ENCODE assay signal across 15 cellular contexts in the genomic region with DNA sequence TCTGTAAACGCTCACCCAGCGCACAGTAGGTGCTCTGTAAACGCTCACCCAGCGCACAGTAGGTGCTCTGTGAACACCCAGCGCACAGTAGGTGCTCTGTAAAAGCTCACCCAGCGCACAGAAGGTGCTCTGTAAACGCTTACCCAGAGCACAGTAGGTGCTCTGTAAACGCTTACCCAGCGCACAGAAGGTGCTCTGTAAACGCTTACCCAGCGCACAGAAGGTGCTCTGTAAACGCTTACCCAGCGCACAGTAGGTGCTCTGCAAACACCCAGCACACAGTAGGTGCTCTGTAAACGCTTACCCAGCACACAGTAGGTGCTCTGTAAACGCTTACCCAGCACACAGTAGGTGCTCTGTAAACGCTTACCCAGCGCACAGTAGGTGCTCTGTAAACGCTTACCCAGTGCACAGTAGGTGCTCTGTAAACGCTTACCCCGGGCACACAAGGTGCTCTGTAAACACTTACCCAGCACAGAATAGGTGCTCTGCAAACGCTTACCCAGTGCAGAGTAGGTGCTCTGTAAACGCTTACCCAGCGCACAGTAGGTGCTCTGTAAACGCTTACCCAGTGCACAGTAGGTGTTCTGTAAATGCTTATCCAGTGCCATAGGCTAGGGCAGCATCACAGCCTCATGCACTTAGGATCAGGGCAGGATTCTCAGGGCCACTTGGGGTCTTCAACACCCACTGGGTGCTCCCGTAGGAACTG. TPM values are rescaled to one million over a fixed set of nuclear protein-coding genes. Genes with fewer than 3 reads are reported as not detected.
DNase-seq lines count a peak whose midpoint lies in the region; ATAC-seq and TF ChIP-seq lines count a peak whose summit lies in the region.
"Not testable (repeated sequence)": the region's sequence is repeated elsewhere in the genome, so short reads cannot be mapped to it uniquely, and the experiment has no call there.
"Had no signal": no experiment of that assay in that cellular context is flagged by ENCODE, and none has a peak within 500 bp of the region (broad histone marks: within the 10 kb centered on the region; RNA-seq: fewer than 3 reads in every experiment).

No MANE protein-coding gene starts in this region.

- not testable (repeated sequence) for H3K27ac Mint-ChIP-seq in activated CD4-positive, alpha-beta T cell treated with anti-CD3 and anti-CD28 coated beads, Interleukin-2, amount 10 ng/mL, durations not matched to agents 24 days and 14 days; activated naive CD8-positive, alpha-beta T cell treated with anti-CD3 and anti-CD28 coated beads, Interleukin-2, amount 50 U/mL, for 24 hours; stimulated activated naive B cell treated with anti-CD40 and anti-IgM and Interleukin-4, amounts not matched to agents 10 μg/mL and 1 μg/mL and 100 μg/mL, for 72 hours

- ATAC-seq in activated naive CD8-positive, alpha-beta T cell treated with anti-CD3 and anti-CD28 coated beads, Interleukin-2, amount 50 U/mL, for 24 hours, result peak; percentile 7
- ATAC-seq in stimulated activated naive B cell treated with anti-CD40 and anti-IgM and Interleukin-4, amounts not matched to agents 10 μg/mL and 1 μg/mL and 100 μg/mL, for 72 hours (replicated peaks), result peak; percentile 50 to 55

- H3K27me3 Mint-ChIP-seq in activated CD4-positive, alpha-beta T cell treated with anti-CD3 and anti-CD28 coated beads, Interleukin-2, amount 10 ng/mL, durations not matched to agents 24 days and 14 days; activated naive CD8-positive, alpha-beta T cell treated with anti-CD3 and anti-CD28 coated beads, Interleukin-2, amount 50 U/mL, for 24 hours; stimulated activated naive B cell treated with anti-CD40 and anti-IgM and Interleukin-4, amounts not matched to agents 10 μg/mL and 1 μg/mL and 100 μg/mL, for 72 hours: not testable (repeated sequence)

- not testable (repeated sequence) for H3K4me1 Mint-ChIP-seq in activated CD4-positive, alpha-beta T cell treated with anti-CD3 and anti-CD28 coated beads, Interleukin-2, amount 10 ng/mL, durations not matched to agents 24 days and 14 days; activated naive CD8-positive, alpha-beta T cell treated with anti-CD3 and anti-CD28 coated beads, Interleukin-2, amount 50 U/mL, for 24 hours; stimulated activated naive B cell treated with anti-CD40 and anti-IgM and Interleukin-4, amounts not matched to agents 10 μg/mL and 1 μg/mL and 100 μg/mL, for 72 hours

- intact Hi-C loops in activated CD4-positive, alpha-beta T cell treated with anti-CD3 and anti-CD28 coated beads, Interleukin-2, amount 10 ng/mL, durations not matched to agents 24 days and 14 days (cut with micrococcal nuclease), result not testable (repeated sequence)

- H3K36me3 Mint-ChIP-seq in activated CD4-positive, alpha-beta T cell treated with anti-CD3 and anti-CD28 coated beads, Interleukin-2, amount 10 ng/mL, durations not matched to agents 24 days and 14 days (ENCODE audit: low read depth); activated naive CD8-positive, alpha-beta T cell treated with anti-CD3 and anti-CD28 coated beads, Interleukin-2, amount 50 U/mL, for 24 hours (ENCODE audit: low read depth); stimulated activated naive B cell treated with anti-CD40 and anti-IgM and Interleukin-4, amounts not matched to agents 10 μg/mL and 1 μg/mL and 100 μg/mL, for 72 hours: not testable (repeated sequence)

- H3K9me3 Mint-ChIP-seq in activated CD4-positive, alpha-beta T cell treated with anti-CD3 and anti-CD28 coated beads, Interleukin-2, amount 10 ng/mL, durations not matched to agents 24 days and 14 days; activated naive CD8-positive, alpha-beta T cell treated with anti-CD3 and anti-CD28 coated beads, Interleukin-2, amount 50 U/mL, for 24 hours; stimulated activated naive B cell treated with anti-CD40 and anti-IgM and Interleukin-4, amounts not matched to agents 10 μg/mL and 1 μg/mL and 100 μg/mL, for 72 hours: not testable (repeated sequence)

- not testable (repeated sequence) for TF ChIP-seq CTCF in fibroblast of mammary gland (conservative IDR thresholded peaks at IDR 0.05; ENCODE audit: control insufficient read depth, insufficient read depth, low read depth, low read length)

- DNase-seq in DMS53 (lab: John Stamatoyannopoulos, UW), result peak; percentile 65
- DNase-seq in LoVo (ENCODE audit: low spot score), result peak; percentile 20
- DNase-seq in RPMI7951 (ENCODE audit: low read depth), result peak; percentile 38
- peak; percentile 70 for DNase-seq in activated CD4-positive, alpha-beta T cell treated with anti-CD3 and anti-CD28 coated beads, Interleukin-2, amount 10 ng/mL, durations not matched to agents 24 days and 14 days
- not testable (repeated sequence) for DNase-seq in activated naive CD8-positive, alpha-beta T cell treated with anti-CD3 and anti-CD28 coated beads, Interleukin-2, amount 50 U/mL, for 24 hours; stimulated activated naive B cell treated with anti-CD40 and anti-IgM and Interleukin-4, amounts not matched to agents 10 μg/mL and 1 μg/mL and 100 μg/mL, for 72 hours
- DNase-seq in fibroblast of mammary gland (ENCODE audit: low read depth), result peak; percentile 4
- DNase-seq in myocyte (ENCODE audit: low read depth), result peak; percentile 21

- H3K4me3 ChIP-seq in fibroblast of mammary gland (ENCODE audit: control insufficient read depth, low read depth, low read length), result not testable (repeated sequence)

- not testable (repeated sequence) for H3K4me3 Mint-ChIP-seq in activated CD4-positive, alpha-beta T cell treated with anti-CD3 and anti-CD28 coated beads, Interleukin-2, amount 10 ng/mL, durations not matched to agents 24 days and 14 days; activated naive CD8-positive, alpha-beta T cell treated with anti-CD3 and anti-CD28 coated beads, Interleukin-2, amount 50 U/mL, for 24 hours; stimulated activated naive B cell treated with anti-CD40 and anti-IgM and Interleukin-4, amounts not matched to agents 10 μg/mL and 1 μg/mL and 100 μg/mL, for 72 hours

RNA-seq across cellular contexts. Expression of a gene that starts 13.6 kb away (rescaled TPM):
- total RNA-seq in RPMI7951 (2014; rRNA removed; shearing (Covaris generic)), result 0.12 TPM in 1 of 2 replicates, not detected in the other
- 1.4 and 2.3 TPM in 2 replicates for total RNA-seq in activated CD4-positive, alpha-beta T cell treated with anti-CD3 and anti-CD28 coated beads, Interleukin-2, amount 10 ng/mL, durations not matched to agents 24 days and 14 days
- total RNA-seq in myocyte, result 0.10 TPM in 1 of 2 replicates, not detected in the other
- 2.4 TPM for polyA plus RNA-seq in myocyte (2012)
- total RNA-seq: cardiac septum, epithelial cell of proximal tubule, frontal cortex, NCI-H460, omental fat pad, SK-MEL-5 had no signal

RNA-seq across cellular contexts. Expression of a gene that starts 15.2 kb away (rescaled TPM):
- 0.36 and 0.59 TPM in 2 replicates for total RNA-seq in RPMI7951 (2014; rRNA removed; shearing (Covaris generic))
- not detected in 2 replicates for total RNA-seq in activated CD4-positive, alpha-beta T cell treated with anti-CD3 and anti-CD28 coated beads, Interleukin-2, amount 10 ng/mL, durations not matched to agents 24 days and 14 days
- 251 and 418 TPM in 2 replicates for total RNA-seq in myocyte
- polyA plus RNA-seq in myocyte (2012), result 149 TPM
- total RNA-seq: epithelial cell of proximal tubule; omental fat pad; SK-MEL-5; T-helper 1 cell treated with Interleukin-12 subunit alpha and Interleukin-12 subunit beta and Interleukin-4 antibody, amounts not matched to agents 30 ng/mL and 1 ng/mL, for 36 hours had no signal

RNA-seq across cellular contexts. Expression of a gene that starts 30.7 kb away (rescaled TPM):
- total RNA-seq in RPMI7951 (2014; rRNA removed; shearing (Covaris generic)), result 8.1 and 9.9 TPM in 2 replicates
- total RNA-seq in activated CD4-positive, alpha-beta T cell treated with anti-CD3 and anti-CD28 coated beads, Interleukin-2, amount 10 ng/mL, durations not matched to agents 24 days and 14 days, result 6.0 and 9.8 TPM in 2 replicates
- total RNA-seq in myocyte, result 14.6 and 20.0 TPM in 2 replicates
- polyA plus RNA-seq in myocyte (2012), result 5.3 TPM

Comparison
In these comparisons a context has a peak if more than half of its experiments do, and no peak if none do; other contexts are left out.
1. RNA of a gene that starts 15.2 kb away (total RNA-seq): 251 to 418 TPM in myocyte; 0.36 to 0.59 TPM in RPMI7951 and not detected in activated CD4-positive, alpha-beta T cell treated with anti-CD3 and anti-CD28 coated beads, Interleukin-2, amount 10 ng/mL, durations not matched to agents 24 days and 14 days; every median in the first group is over 100 times any median in the second.